ENCODE assay signal across 1 cellular context in genomic region chr1:150507912-150508864, GRCh38.
TF ChIP-seq lines count a peak whose summit lies in the region.

TSS of gene ECM1 (plus strand) at chr1:150508109. CDS start at chr1:150508210, 101 bp downstream.

TF ChIP-seq in K562, 482 proteins besides CTCF, POLR2A, EP300 and RAD21 (continued from another document and continues in another):
- peak; percentile 37; the same call in 1 of the 2 replicates for TF ChIP-seq THAP12 (CRISPR knock-in tag; IDR thresholded peaks at IDR 0.05)
- no peak for TF ChIP-seq CTCFL (IDR thresholded peaks at IDR 0.05; ENCODE audit: borderline replicate concordance, insufficient read depth, low read depth, low read length, poor library complexity, severe bottlenecking)
- peak; percentile 44; the same call in 1 of the 2 replicates for TF ChIP-seq VEZF1 (CRISPR knock-in tag; IDR thresholded peaks at IDR 0.05)
- TF ChIP-seq ZNF695 (CRISPR knock-in tag; IDR thresholded peaks at IDR 0.05) = no peak
- 0 out of 2 replicates have a peak, but pooled peaks have one; percentile 14 for TF ChIP-seq HDAC2 (IDR thresholded peaks at IDR 0.05)
- peak; percentile 37; the same call in 1 of the 2 replicates for TF ChIP-seq MAFK (IDR thresholded peaks at IDR 0.05; ENCODE audit: low read length)
- TF ChIP-seq TAF1 (IDR thresholded peaks at IDR 0.05; ENCODE audit: control insufficient read depth, extremely low read depth, insufficient read depth, low read length, severe bottlenecking) = peak; percentile 62
- TF ChIP-seq DPF2 (IDR thresholded peaks at IDR 0.05) = peak; percentile 74
- no peak for TF ChIP-seq NR4A1 (CRISPR knock-in tag; IDR thresholded peaks at IDR 0.05)
- TF ChIP-seq NR4A1 (tag; IDR thresholded peaks at IDR 0.05) = peak; percentile 59; the same call in 1 of the 2 replicates
- TF ChIP-seq POLR2B (IDR thresholded peaks at IDR 0.05; ENCODE audit: low read depth, partially characterized antibody) = peak; percentile 67
- peak; percentile 78 for TF ChIP-seq POLR2H (tag; IDR thresholded peaks at IDR 0.05; ENCODE audit: low read depth)
- peak; percentile 98 for TF ChIP-seq TFAP4 (CRISPR knock-in tag; IDR thresholded peaks at IDR 0.05; ENCODE audit: borderline replicate concordance)
- 0 out of 2 replicates have a peak, but pooled peaks have one; percentile 15 for TF ChIP-seq EP400 (IDR thresholded peaks at IDR 0.05)
- no peak for TF ChIP-seq ZNF778 (CRISPR knock-in tag; IDR thresholded peaks at IDR 0.05)
- 0 out of 2 replicates have a peak, but pooled peaks have one; percentile 19 for TF ChIP-seq MTA3 (IDR thresholded peaks at IDR 0.05; ENCODE audit: borderline replicate concordance)
- peak; percentile 78 for TF ChIP-seq KDM5B (IDR thresholded peaks at IDR 0.05; ENCODE audit: insufficient replicate concordance, low read depth, low read length)
- TF ChIP-seq ZSCAN29 (IDR thresholded peaks at IDR 0.05) = no peak
- TF ChIP-seq CCNT2 (IDR thresholded peaks at IDR 0.05; ENCODE audit: borderline replicate concordance, extremely low read depth, insufficient read length, low read depth, low read length) = no peak
- peak; percentile 68; the same call in 1 of the 2 replicates for TF ChIP-seq ZNF592 (IDR thresholded peaks at IDR 0.05)
- TF ChIP-seq ETV6 (IDR thresholded peaks at IDR 0.05; ENCODE audit: borderline replicate concordance in 1 of 2, low read depth in 2 of 2, low read length in 1 of 2) = no peak
- TF ChIP-seq ETV6 (CRISPR knock-in tag; IDR thresholded peaks at IDR 0.05; ENCODE audit: borderline replicate concordance) = no peak
- peak; percentile 61 for TF ChIP-seq E2F8 (IDR thresholded peaks at IDR 0.05; ENCODE audit: low read depth, partially characterized antibody)
- TF ChIP-seq ESRRB (CRISPR knock-in tag; IDR thresholded peaks at IDR 0.05; ENCODE audit: borderline replicate concordance) = no peak
- no peak for TF ChIP-seq ZNF780A (CRISPR knock-in tag; IDR thresholded peaks at IDR 0.05)
- peak; percentile 82 for TF ChIP-seq ETV1 (tag; conservative IDR thresholded peaks at IDR 0.05; ENCODE audit: low read depth)
- TF ChIP-seq ARNT (IDR thresholded peaks at IDR 0.05) = 0 out of 4 replicates have a peak, but pooled peaks of 1 of the 2 experiments have one; percentile 20
- TF ChIP-seq JUND (IDR thresholded peaks at IDR 0.05; ENCODE audit: borderline replicate concordance, low read depth, low read length) = peak; percentile 97
- TF ChIP-seq JUND (tag; IDR thresholded peaks at IDR 0.05; ENCODE audit: borderline replicate concordance, low read depth, low read length) = peak; percentile 93; the same call in 2 of the 3 replicates
- peak; percentile 13; the same call in 1 of the 2 replicates for TF ChIP-seq GABPA (tag; conservative IDR thresholded peaks at IDR 0.05; ENCODE audit: low read depth)
- TF ChIP-seq MIER1 (IDR thresholded peaks at IDR 0.05; ENCODE audit: low read depth) = peak; percentile 98
- no peak for TF ChIP-seq TARDBP (IDR thresholded peaks at IDR 0.05)
- no peak for TF ChIP-seq ATF1 (CRISPR knock-in tag; IDR thresholded peaks at IDR 0.05)
- peak; percentile 22; the same call in 1 of the 2 replicates for TF ChIP-seq ATF1 (tag; IDR thresholded peaks at IDR 0.05)
- TF ChIP-seq CBFA2T3 (IDR thresholded peaks at IDR 0.05) = peak; percentile 24; the same call in 1 of the 2 replicates
- peak; percentile 73 for TF ChIP-seq RBFOX2 (IDR thresholded peaks at IDR 0.05; ENCODE audit: low read depth, low read length)
- no peak for TF ChIP-seq SMARCA5 (IDR thresholded peaks at IDR 0.05)
- TF ChIP-seq NFE2 (IDR thresholded peaks at IDR 0.05; ENCODE audit: low read depth) = peak; percentile 68
- TF ChIP-seq DACH1 (IDR thresholded peaks at IDR 0.05; ENCODE audit: partially characterized antibody) = peak; percentile 57
- peak; percentile 50; the same call in 1 of the 2 replicates for TF ChIP-seq CTBP1 (IDR thresholded peaks at IDR 0.05; ENCODE audit: borderline replicate concordance)
- peak in 1 of 2 experiments; percentile 4; a peak in 1 of 4 replicates for TF ChIP-seq KDM1A (IDR thresholded peaks at IDR 0.05)
- TF ChIP-seq PTBP1 (IDR thresholded peaks at IDR 0.05; ENCODE audit: low read depth, low read length) = peak; percentile 87
- no peak for TF ChIP-seq ZNF24 (IDR thresholded peaks at IDR 0.05)
- 0 out of 2 replicates have a peak, but pooled peaks have one; percentile 78 for TF ChIP-seq HOXB6 (CRISPR knock-in tag; IDR thresholded peaks at IDR 0.05; ENCODE audit: borderline replicate concordance)
- TF ChIP-seq BRD4 (IDR thresholded peaks at IDR 0.05) = no peak
- peak; percentile 16; the same call in 1 of the 2 replicates for TF ChIP-seq ZC3H4 (CRISPR knock-in tag; IDR thresholded peaks at IDR 0.05; ENCODE audit: borderline replicate concordance)
- no peak for TF ChIP-seq KLF1 (tag; IDR thresholded peaks at IDR 0.05)
- TF ChIP-seq FOSL1 (tag; conservative IDR thresholded peaks at IDR 0.05) = peak; percentile 92
- peak; percentile 68 for TF ChIP-seq ZFX (CRISPR knock-in tag; IDR thresholded peaks at IDR 0.05)
- TF ChIP-seq NR2C1 (IDR thresholded peaks at IDR 0.05) = no peak
- TF ChIP-seq NR2C1 (tag; IDR thresholded peaks at IDR 0.05) = 0 out of 2 replicates have a peak, but pooled peaks have one; percentile 9
- peak; percentile 60 for TF ChIP-seq TBP (optimal IDR thresholded peaks at IDR 0.05; ENCODE audit: low read depth, low read length)
- no peak for TF ChIP-seq RBM39 (optimal IDR thresholded peaks at IDR 0.05; ENCODE audit: low read depth, low read length)
- peak in 1 of 2 experiments; percentile 83; a peak in 2 of 4 replicates for TF ChIP-seq RCOR1 (IDR thresholded peaks at IDR 0.05; ENCODE audit: borderline replicate concordance in 1 of 2, low read depth in 2 of 2, low read length in 2 of 2)
- TF ChIP-seq ZNF398 (CRISPR knock-in tag; IDR thresholded peaks at IDR 0.05) = 0 out of 2 replicates have a peak, but pooled peaks have one; percentile 15
- TF ChIP-seq SMAD4 (CRISPR knock-in tag; conservative IDR thresholded peaks at IDR 0.05) = peak; percentile 63
